Comparison of ENCODE assay signal across 1 cellular context in genomic region chr4:98939892-98940298, GRCh38.
TF ChIP-seq lines count a peak whose summit lies in the region.

No MANE protein-coding gene starts in this region.

TF ChIP-seq in HepG2, 621 proteins besides CTCF, POLR2A, EP300 and RAD21 (continued from another document):
- TF ChIP-seq ARID5B (CRISPR knock-in tag; IDR thresholded peaks at IDR 0.05) (0 out of 2 replicates have a peak, but pooled peaks have one; percentile 17), SMC3 (IDR thresholded peaks at IDR 0.05; ENCODE audit: low read length) (peak; percentile 45; the same call in 1 of the 2 replicates), RNF219 (CRISPR knock-in tag; IDR thresholded peaks at IDR 0.05) (no peak), HIVEP1 (CRISPR knock-in tag; IDR thresholded peaks at IDR 0.05) (no peak)
